ENCODE assay signal across 11 cellular contexts in genomic region chrX:72020788-72021187, GRCh38.
DNase-seq lines count a peak whose midpoint lies in the region; ATAC-seq and TF ChIP-seq lines count a peak whose summit lies in the region.
"Had no signal": no experiment of that assay in that cellular context is flagged by ENCODE, and none has a peak within 500 bp of the region (broad histone marks: within the 10 kb centered on the region; RNA-seq: fewer than 3 reads in every experiment).

No MANE protein-coding gene starts in this region.

- H3K9ac ChIP-seq in rectal smooth muscle tissue (ENCODE audit: low read length), result no peak overlapping the region

- H3K27ac ChIP-seq in rectal smooth muscle tissue (ENCODE audit: low read depth, low read length), result peak overlapping the region; percentile 72
- H3K27ac ChIP-seq: right lobe of liver had no signal

- ATAC-seq in GM18519 (IDR thresholded peaks at IDR 0.05; ENCODE audit: low FRiP score, unreplicated experiment), result peak; percentile 55
- peak; percentile 71 for ATAC-seq in GM21528 (IDR thresholded peaks at IDR 0.05; ENCODE audit: low FRiP score, unreplicated experiment)
- ATAC-seq in HG03520 (IDR thresholded peaks at IDR 0.05; ENCODE audit: unreplicated experiment), result peak; percentile 47

- no peak overlapping the region for H3K4me3 Mint-ChIP-seq in glutamatergic neuron (ENCODE audit: unreplicated experiment)
- H3K4me3 Mint-ChIP-seq: activated naive CD8-positive, alpha-beta T cell treated with anti-CD3 and anti-CD28 coated beads, Interleukin-2, amount 10 ng/mL, durations not matched to agents 7 days and 5 days; dendritic cell treated with granulocyte-macrophage colony-stimulating factor and Interleukin-4, amounts not matched to agents 40 ng/mL and 50 ng/mL, for 4 days had no signal

- TF ChIP-seq CTCF in glutamatergic neuron (IDR thresholded peaks at IDR 0.05; ENCODE audit: partially characterized antibody, unreplicated experiment), result no peak

- no peak overlapping the region for H3K4me3 ChIP-seq in rectal smooth muscle tissue (ENCODE audit: low read length)
- H3K4me3 ChIP-seq: right lobe of liver had no signal

- no peaks in the 10 kb centered on the region for H3K27me3 Mint-ChIP-seq in glutamatergic neuron (ENCODE audit: unreplicated experiment)

- H3K9me3 Mint-ChIP-seq in glutamatergic neuron (ENCODE audit: unreplicated experiment), result peaks cover 4% of the 10 kb centered on the region
- H3K9me3 Mint-ChIP-seq: activated naive CD8-positive, alpha-beta T cell treated with anti-CD3 and anti-CD28 coated beads, Interleukin-2, amount 10 ng/mL, durations not matched to agents 7 days and 5 days; dendritic cell treated with granulocyte-macrophage colony-stimulating factor and Interleukin-4, amounts not matched to agents 40 ng/mL and 50 ng/mL, for 4 days had no signal

- no peaks in the 10 kb centered on the region for H3K36me3 ChIP-seq in rectal smooth muscle tissue (ENCODE audit: control insufficient read depth, insufficient read depth, low read length)
- H3K36me3 ChIP-seq: right lobe of liver had no signal

- H3K36me3 Mint-ChIP-seq in glutamatergic neuron (ENCODE audit: unreplicated experiment), result no peaks in the 10 kb centered on the region
- H3K36me3 Mint-ChIP-seq: activated naive CD8-positive, alpha-beta T cell treated with anti-CD3 and anti-CD28 coated beads, Interleukin-2, amount 10 ng/mL, durations not matched to agents 7 days and 5 days had no signal

- DNase-seq in glutamatergic neuron (no peak), OCI-M1 (lab: John Stamatoyannopoulos, UW) (no peak)
- no peak for DNase-seq in activated CD4-positive, alpha-beta T cell treated with anti-CD3 and anti-CD28 coated beads, Interleukin-2, amount 50 U/mL, for 4 hours
- DNase-seq: activated naive CD8-positive, alpha-beta T cell treated with anti-CD3 and anti-CD28 coated beads, Interleukin-2, amount 10 ng/mL, durations not matched to agents 7 days and 5 days; Caco-2; right lobe of liver had no signal

- H3K4me1 Mint-ChIP-seq in glutamatergic neuron (ENCODE audit: low read depth, unreplicated experiment), result peaks cover 1% of the 10 kb centered on the region
- H3K4me1 Mint-ChIP-seq: activated naive CD8-positive, alpha-beta T cell treated with anti-CD3 and anti-CD28 coated beads, Interleukin-2, amount 10 ng/mL, durations not matched to agents 7 days and 5 days had no signal

- peaks cover 8% of the 10 kb centered on the region for H3K27me3 ChIP-seq in rectal smooth muscle tissue (ENCODE audit: control insufficient read depth, insufficient read depth, low read length)
- H3K27me3 ChIP-seq: right lobe of liver had no signal

- H3K27ac Mint-ChIP-seq in glutamatergic neuron (ENCODE audit: unreplicated experiment), result no peak overlapping the region
- H3K27ac Mint-ChIP-seq: activated naive CD8-positive, alpha-beta T cell treated with anti-CD3 and anti-CD28 coated beads, Interleukin-2, amount 10 ng/mL, durations not matched to agents 7 days and 5 days; dendritic cell treated with granulocyte-macrophage colony-stimulating factor and Interleukin-4, amounts not matched to agents 40 ng/mL and 50 ng/mL, for 4 days had no signal

- H3K4me1 ChIP-seq in rectal smooth muscle tissue (ENCODE audit: control insufficient read depth, insufficient read depth, low read length), result peaks cover 12% of the 10 kb centered on the region
- H3K4me1 ChIP-seq: right lobe of liver had no signal
